In genomic region chr3:53154731-53155320, GRCh38 we compare ENCODE assay signal across 1 cellular context.
TF ChIP-seq lines count a peak whose summit lies in the region.

No MANE protein-coding gene starts in this region.

TF ChIP-seq in H1, 55 proteins besides CTCF, POLR2A, EP300 and RAD21:
- TF ChIP-seq CHD2 (IDR thresholded peaks at IDR 0.05; ENCODE audit: low read length) (no peak), TEAD4 (IDR thresholded peaks at IDR 0.05; ENCODE audit: low read depth, low read length) (no peak), SUZ12 (IDR thresholded peaks at IDR 0.05; ENCODE audit: low read length) (no peak), KDM5A (IDR thresholded peaks at IDR 0.05; ENCODE audit: low read length) (no peak), JUN (IDR thresholded peaks at IDR 0.05; ENCODE audit: low read depth, low read length) (no peak), SP2 (IDR thresholded peaks at IDR 0.05; ENCODE audit: low read length) (no peak), SIX5 (IDR thresholded peaks at IDR 0.05; ENCODE audit: low read depth, low read length) (no peak), CBX8 (IDR thresholded peaks at IDR 0.05; ENCODE audit: borderline replicate concordance, low read depth, low read length) (no peak), RFX5 (IDR thresholded peaks at IDR 0.05; ENCODE audit: borderline replicate concordance, low read depth, low read length) (no peak), TBP (IDR thresholded peaks at IDR 0.05; ENCODE audit: low read depth, low read length) (no peak), SP4 (IDR thresholded peaks at IDR 0.05; ENCODE audit: low read length) (no peak), ATF3 (IDR thresholded peaks at IDR 0.05; ENCODE audit: insufficient read depth, low read depth, low read length) (no peak), MAFK (IDR thresholded peaks at IDR 0.05; ENCODE audit: low read depth, low read length) (no peak), KDM4A (IDR thresholded peaks at IDR 0.05; ENCODE audit: low read depth, low read length, severe bottlenecking) (no peak), TAF1 (IDR thresholded peaks at IDR 0.05; ENCODE audit: low read depth, low read length) (no peak), ATF2 (IDR thresholded peaks at IDR 0.05; ENCODE audit: low read length) (no peak), CEBPB (IDR thresholded peaks at IDR 0.05; ENCODE audit: low read depth, low read length) (no peak), CREB1 (IDR thresholded peaks at IDR 0.05) (no peak)
